Comparison of ENCODE assay signal across 1 cellular context in the genomic region with DNA sequence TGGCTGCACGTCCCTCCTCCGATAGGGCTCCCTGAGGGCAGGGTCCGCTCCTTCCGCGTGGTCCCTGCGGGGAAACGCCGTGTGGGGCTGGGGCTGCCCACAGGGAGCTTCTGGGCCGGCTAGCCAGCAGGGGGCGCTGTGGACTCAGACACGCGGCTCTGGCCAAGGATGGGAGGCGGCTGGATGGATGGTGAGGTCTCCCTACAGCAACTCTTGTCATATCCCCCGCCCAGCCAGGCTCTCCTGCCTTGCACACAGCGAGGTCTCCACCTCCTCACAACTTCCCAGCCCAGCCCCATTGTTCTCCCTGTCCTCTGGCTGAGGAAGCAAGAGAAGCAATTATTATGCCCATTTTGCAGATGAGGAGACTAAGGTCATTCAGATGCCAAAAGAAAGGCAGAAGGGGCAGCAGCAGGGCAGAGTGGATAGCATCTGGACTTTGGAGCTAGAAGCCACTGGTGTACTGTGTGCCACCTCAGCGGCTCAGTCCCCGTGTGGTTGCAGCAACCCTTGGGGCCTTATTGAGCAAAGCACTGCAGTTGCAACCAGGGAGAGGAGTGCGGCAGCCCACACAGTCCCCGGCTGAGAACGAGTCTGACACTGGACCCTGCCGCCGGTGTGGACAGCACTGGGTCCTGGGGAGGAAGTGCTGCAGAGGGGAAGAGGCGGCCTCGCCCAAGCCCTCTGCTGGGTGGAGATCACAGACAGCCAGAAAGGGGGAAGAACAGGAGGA.
TF ChIP-seq lines count a peak whose summit lies in the region.

No MANE protein-coding gene starts in this region.

TF ChIP-seq in HepG2, 621 proteins besides CTCF, POLR2A, EP300 and RAD21 (continued from another document and continues in another):
- TF ChIP-seq SP4 (CRISPR knock-in tag; IDR thresholded peaks at IDR 0.05) (no peak; the same call in 1 of the 2 replicates), SMAD3 (CRISPR knock-in tag; IDR thresholded peaks at IDR 0.05) (no peak), PRMT3 (CRISPR knock-in tag; IDR thresholded peaks at IDR 0.05; ENCODE audit: borderline replicate concordance, low read depth) (no peak), ZNF343 (CRISPR knock-in tag; IDR thresholded peaks at IDR 0.05) (peak; percentile 68; the same call in 1 of the 2 replicates), CEBPB (IDR thresholded peaks at IDR 0.05; ENCODE audit: borderline replicate concordance, low read depth, low read length) (peak; percentile 43; the same call in 1 of the 2 replicates), ZNF850 (CRISPR knock-in tag; conservative IDR thresholded peaks at IDR 0.05) (no peak), IKZF1 (IDR thresholded peaks at IDR 0.05) (no peak), LCORL (IDR thresholded peaks at IDR 0.05) (no peak), LCORL (CRISPR knock-in tag; IDR thresholded peaks at IDR 0.05) (peak; percentile 71), KLF12 (CRISPR knock-in tag; IDR thresholded peaks at IDR 0.05; ENCODE audit: borderline replicate concordance) (no peak), ARHGAP35 (CRISPR knock-in tag; IDR thresholded peaks at IDR 0.05; ENCODE audit: borderline replicate concordance) (no peak; the same call in 1 of the 2 replicates), NFE2L1 (CRISPR knock-in tag; IDR thresholded peaks at IDR 0.05; ENCODE audit: borderline replicate concordance) (no peak), DR1 (CRISPR knock-in tag; IDR thresholded peaks at IDR 0.05) (no peak), ZNF749 (CRISPR knock-in tag; IDR thresholded peaks at IDR 0.05; ENCODE audit: borderline replicate concordance) (no peak), ELF4 (CRISPR knock-in tag; IDR thresholded peaks at IDR 0.05; ENCODE audit: borderline replicate concordance) (no peak), MAZ (IDR thresholded peaks at IDR 0.05; ENCODE audit: borderline replicate concordance, low read depth, low read length) (0 out of 2 replicates have a peak, but pooled peaks have one; percentile 31), MAZ (CRISPR knock-in tag; IDR thresholded peaks at IDR 0.05; ENCODE audit: low read depth) (peak; percentile 69; the same call in 1 of the 2 replicates), ZNF101 (CRISPR knock-in tag; IDR thresholded peaks at IDR 0.05; ENCODE audit: borderline replicate concordance, low read depth) (0 out of 2 replicates have a peak, but pooled peaks have one; percentile 25), ATRX (CRISPR knock-in tag; IDR thresholded peaks at IDR 0.05; ENCODE audit: borderline replicate concordance) (no peak), ZNF570 (CRISPR knock-in tag; IDR thresholded peaks at IDR 0.05; ENCODE audit: borderline replicate concordance) (no peak), TEAD2 (CRISPR knock-in tag; IDR thresholded peaks at IDR 0.05) (no peak), NFKB2 (CRISPR knock-in tag; IDR thresholded peaks at IDR 0.05; ENCODE audit: borderline replicate concordance) (peak; percentile 28; the same call in 1 of the 2 replicates), FOXM1 (CRISPR knock-in tag; IDR thresholded peaks at IDR 0.05) (no peak), ZNF224 (CRISPR knock-in tag; IDR thresholded peaks at IDR 0.05) (0 out of 2 replicates have a peak, but pooled peaks have one; percentile 71), STAT5B (CRISPR knock-in tag; IDR thresholded peaks at IDR 0.05) (no peak), ZNF629 (CRISPR knock-in tag; conservative IDR thresholded peaks at IDR 0.05) (peak; percentile 99), GPN1 (CRISPR knock-in tag; IDR thresholded peaks at IDR 0.05; ENCODE audit: borderline replicate concordance) (no peak), RBM39 (IDR thresholded peaks at IDR 0.05; ENCODE audit: low read depth, low read length, poor library complexity, severe bottlenecking) (peak; percentile 5)
- TF ChIP-seq, protein P1, sequence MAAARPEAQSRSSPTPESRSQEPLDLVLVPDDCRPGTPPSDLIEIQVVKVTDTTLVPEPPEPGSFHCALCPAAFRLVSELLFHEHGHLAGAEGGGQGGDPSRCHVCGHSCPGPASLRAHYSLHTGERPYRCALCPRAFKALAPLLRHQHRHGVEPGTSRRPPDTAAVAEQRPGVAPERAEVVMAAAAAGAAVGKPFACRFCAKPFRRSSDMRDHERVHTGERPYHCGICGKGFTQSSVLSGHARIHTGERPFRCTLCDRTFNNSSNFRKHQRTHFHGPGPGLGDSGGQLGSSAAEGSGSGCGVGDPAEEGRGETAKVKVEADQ (CRISPR knock-in tag; IDR thresholded peaks at IDR 0.05; ENCODE audit: borderline replicate concordance) = 0 out of 2 replicates have a peak, but pooled peaks have one; percentile 27
- TF ChIP-seq, protein P2, sequence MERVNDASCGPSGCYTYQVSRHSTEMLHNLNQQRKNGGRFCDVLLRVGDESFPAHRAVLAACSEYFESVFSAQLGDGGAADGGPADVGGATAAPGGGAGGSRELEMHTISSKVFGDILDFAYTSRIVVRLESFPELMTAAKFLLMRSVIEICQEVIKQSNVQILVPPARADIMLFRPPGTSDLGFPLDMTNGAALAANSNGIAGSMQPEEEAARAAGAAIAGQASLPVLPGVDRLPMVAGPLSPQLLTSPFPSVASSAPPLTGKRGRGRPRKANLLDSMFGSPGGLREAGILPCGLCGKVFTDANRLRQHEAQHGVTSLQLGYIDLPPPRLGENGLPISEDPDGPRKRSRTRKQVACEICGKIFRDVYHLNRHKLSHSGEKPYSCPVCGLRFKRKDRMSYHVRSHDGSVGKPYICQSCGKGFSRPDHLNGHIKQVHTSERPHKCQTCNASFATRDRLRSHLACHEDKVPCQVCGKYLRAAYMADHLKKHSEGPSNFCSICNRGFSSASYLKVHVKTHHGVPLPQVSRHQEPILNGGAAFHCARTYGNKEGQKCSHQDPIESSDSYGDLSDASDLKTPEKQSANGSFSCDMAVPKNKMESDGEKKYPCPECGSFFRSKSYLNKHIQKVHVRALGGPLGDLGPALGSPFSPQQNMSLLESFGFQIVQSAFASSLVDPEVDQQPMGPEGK (CRISPR knock-in tag; IDR thresholded peaks at IDR 0.05) = peak; percentile 58
- TF ChIP-seq, protein P3, sequence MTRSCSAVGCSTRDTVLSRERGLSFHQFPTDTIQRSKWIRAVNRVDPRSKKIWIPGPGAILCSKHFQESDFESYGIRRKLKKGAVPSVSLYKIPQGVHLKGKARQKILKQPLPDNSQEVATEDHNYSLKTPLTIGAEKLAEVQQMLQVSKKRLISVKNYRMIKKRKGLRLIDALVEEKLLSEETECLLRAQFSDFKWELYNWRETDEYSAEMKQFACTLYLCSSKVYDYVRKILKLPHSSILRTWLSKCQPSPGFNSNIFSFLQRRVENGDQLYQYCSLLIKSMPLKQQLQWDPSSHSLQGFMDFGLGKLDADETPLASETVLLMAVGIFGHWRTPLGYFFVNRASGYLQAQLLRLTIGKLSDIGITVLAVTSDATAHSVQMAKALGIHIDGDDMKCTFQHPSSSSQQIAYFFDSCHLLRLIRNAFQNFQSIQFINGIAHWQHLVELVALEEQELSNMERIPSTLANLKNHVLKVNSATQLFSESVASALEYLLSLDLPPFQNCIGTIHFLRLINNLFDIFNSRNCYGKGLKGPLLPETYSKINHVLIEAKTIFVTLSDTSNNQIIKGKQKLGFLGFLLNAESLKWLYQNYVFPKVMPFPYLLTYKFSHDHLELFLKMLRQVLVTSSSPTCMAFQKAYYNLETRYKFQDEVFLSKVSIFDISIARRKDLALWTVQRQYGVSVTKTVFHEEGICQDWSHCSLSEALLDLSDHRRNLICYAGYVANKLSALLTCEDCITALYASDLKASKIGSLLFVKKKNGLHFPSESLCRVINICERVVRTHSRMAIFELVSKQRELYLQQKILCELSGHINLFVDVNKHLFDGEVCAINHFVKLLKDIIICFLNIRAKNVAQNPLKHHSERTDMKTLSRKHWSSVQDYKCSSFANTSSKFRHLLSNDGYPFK (CRISPR knock-in tag; IDR thresholded peaks at IDR 0.05; ENCODE audit: borderline replicate concordance) = 0 out of 2 replicates have a peak, but pooled peaks have one; percentile 28
- TF ChIP-seq, protein P4, sequence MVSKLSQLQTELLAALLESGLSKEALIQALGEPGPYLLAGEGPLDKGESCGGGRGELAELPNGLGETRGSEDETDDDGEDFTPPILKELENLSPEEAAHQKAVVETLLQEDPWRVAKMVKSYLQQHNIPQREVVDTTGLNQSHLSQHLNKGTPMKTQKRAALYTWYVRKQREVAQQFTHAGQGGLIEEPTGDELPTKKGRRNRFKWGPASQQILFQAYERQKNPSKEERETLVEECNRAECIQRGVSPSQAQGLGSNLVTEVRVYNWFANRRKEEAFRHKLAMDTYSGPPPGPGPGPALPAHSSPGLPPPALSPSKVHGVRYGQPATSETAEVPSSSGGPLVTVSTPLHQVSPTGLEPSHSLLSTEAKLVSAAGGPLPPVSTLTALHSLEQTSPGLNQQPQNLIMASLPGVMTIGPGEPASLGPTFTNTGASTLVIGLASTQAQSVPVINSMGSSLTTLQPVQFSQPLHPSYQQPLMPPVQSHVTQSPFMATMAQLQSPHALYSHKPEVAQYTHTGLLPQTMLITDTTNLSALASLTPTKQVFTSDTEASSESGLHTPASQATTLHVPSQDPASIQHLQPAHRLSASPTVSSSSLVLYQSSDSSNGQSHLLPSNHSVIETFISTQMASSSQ (IDR thresholded peaks at IDR 0.05; ENCODE audit: low read depth) = no peak
- TF ChIP-seq, protein P4 (CRISPR knock-in tag; IDR thresholded peaks at IDR 0.05; ENCODE audit: borderline replicate concordance) = peak; percentile 41; the same call in 1 of the 2 replicates
- TF ChIP-seq, protein P5, sequence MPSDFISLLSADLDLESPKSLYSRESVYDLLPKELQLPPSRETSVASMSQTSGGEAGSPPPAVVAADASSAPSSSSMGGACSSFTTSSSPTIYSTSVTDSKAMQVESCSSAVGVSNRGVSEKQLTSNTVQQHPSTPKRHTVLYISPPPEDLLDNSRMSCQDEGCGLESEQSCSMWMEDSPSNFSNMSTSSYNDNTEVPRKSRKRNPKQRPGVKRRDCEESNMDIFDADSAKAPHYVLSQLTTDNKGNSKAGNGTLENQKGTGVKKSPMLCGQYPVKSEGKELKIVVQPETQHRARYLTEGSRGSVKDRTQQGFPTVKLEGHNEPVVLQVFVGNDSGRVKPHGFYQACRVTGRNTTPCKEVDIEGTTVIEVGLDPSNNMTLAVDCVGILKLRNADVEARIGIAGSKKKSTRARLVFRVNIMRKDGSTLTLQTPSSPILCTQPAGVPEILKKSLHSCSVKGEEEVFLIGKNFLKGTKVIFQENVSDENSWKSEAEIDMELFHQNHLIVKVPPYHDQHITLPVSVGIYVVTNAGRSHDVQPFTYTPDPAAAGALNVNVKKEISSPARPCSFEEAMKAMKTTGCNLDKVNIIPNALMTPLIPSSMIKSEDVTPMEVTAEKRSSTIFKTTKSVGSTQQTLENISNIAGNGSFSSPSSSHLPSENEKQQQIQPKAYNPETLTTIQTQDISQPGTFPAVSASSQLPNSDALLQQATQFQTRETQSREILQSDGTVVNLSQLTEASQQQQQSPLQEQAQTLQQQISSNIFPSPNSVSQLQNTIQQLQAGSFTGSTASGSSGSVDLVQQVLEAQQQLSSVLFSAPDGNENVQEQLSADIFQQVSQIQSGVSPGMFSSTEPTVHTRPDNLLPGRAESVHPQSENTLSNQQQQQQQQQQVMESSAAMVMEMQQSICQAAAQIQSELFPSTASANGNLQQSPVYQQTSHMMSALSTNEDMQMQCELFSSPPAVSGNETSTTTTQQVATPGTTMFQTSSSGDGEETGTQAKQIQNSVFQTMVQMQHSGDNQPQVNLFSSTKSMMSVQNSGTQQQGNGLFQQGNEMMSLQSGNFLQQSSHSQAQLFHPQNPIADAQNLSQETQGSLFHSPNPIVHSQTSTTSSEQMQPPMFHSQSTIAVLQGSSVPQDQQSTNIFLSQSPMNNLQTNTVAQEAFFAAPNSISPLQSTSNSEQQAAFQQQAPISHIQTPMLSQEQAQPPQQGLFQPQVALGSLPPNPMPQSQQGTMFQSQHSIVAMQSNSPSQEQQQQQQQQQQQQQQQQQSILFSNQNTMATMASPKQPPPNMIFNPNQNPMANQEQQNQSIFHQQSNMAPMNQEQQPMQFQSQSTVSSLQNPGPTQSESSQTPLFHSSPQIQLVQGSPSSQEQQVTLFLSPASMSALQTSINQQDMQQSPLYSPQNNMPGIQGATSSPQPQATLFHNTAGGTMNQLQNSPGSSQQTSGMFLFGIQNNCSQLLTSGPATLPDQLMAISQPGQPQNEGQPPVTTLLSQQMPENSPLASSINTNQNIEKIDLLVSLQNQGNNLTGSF (CRISPR knock-in tag; IDR thresholded peaks at IDR 0.05) = no peak
- TF ChIP-seq, protein P6, sequence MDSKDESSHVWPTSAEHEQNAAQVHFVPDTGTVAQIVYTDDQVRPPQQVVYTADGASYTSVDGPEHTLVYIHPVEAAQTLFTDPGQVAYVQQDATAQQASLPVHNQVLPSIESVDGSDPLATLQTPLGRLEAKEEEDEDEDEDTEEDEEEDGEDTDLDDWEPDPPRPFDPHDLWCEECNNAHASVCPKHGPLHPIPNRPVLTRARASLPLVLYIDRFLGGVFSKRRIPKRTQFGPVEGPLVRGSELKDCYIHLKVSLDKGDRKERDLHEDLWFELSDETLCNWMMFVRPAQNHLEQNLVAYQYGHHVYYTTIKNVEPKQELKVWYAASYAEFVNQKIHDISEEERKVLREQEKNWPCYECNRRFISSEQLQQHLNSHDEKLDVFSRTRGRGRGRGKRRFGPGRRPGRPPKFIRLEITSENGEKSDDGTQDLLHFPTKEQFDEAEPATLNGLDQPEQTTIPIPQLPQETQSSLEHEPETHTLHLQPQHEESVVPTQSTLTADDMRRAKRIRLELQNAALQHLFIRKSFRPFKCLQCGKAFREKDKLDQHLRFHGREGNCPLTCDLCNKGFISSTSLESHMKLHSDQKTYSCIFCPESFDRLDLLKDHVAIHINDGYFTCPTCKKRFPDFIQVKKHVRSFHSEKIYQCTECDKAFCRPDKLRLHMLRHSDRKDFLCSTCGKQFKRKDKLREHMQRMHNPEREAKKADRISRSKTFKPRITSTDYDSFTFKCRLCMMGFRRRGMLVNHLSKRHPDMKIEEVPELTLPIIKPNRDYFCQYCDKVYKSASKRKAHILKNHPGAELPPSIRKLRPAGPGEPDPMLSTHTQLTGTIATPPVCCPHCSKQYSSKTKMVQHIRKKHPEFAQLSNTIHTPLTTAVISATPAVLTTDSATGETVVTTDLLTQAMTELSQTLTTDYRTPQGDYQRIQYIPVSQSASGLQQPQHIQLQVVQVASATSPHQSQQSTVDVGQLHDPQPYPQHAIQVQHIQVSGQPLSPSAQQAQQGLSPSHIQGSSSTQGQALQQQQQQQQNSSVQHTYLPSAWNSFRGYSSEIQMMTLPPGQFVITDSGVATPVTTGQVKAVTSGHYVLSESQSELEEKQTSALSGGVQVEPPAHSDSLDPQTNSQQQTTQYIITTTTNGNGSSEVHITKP (CRISPR knock-in tag; IDR thresholded peaks at IDR 0.05; ENCODE audit: low read depth) = no peak
